In the genomic region with DNA sequence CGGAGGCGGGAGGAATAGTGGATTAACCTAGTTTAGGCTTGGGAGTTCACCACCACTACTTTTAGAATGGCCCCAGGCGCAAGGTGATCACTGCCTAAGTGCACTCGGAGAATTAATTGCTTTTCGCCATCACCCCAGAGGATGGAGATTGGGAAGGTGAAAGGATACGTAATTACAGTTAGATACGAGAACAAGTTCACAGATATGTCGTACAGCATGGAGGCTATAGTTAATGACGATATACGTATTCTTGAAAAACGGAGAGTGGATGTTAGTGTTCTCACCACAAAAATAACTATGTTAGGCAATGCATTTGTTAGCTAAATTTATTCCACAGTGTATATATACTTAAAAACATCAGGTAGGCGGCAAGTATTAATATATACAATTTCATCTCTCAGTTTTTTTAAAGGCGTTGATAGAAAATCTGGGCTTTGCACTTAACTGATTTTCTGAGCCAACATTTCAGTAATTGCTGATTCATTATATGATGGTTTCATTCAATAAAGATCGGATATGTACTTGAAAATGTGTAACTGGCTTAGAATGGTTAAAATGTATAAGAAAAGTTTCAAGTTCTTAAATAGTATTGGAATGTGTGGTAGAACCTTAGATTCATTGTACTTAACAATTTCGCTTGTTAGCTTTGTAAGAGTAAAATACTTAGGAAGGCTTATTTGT, we compare ENCODE assay signal across 7 cellular contexts. TPM values are rescaled to one million over a fixed set of nuclear protein-coding genes. Genes with fewer than 3 reads are reported as not detected.
DNase-seq lines count a peak whose midpoint lies in the region; ATAC-seq and TF ChIP-seq lines count a peak whose summit lies in the region.

No MANE protein-coding gene starts in this region.

- ATAC-seq in T-helper 17 cell (peak; percentile 1), GM21737 (IDR thresholded peaks at IDR 0.05; ENCODE audit: unreplicated experiment) (no peak), GM18868 (IDR thresholded peaks at IDR 0.05; ENCODE audit: unreplicated experiment) (no peak)
- no peak for ATAC-seq in stimulated activated memory B cell treated with anti-CD40 and anti-IgM and Interleukin-4, amounts not matched to agents 10 μg/mL and 1 μg/mL and 100 μg/mL, for 72 hours

- H3K27me3 Mint-ChIP-seq in HFFc6 (ENCODE audit: insufficient read depth) = no peaks in the 10 kb centered on the region
- H3K27me3 Mint-ChIP-seq in T-helper 17 cell = no peaks in the 10 kb centered on the region
- H3K27me3 Mint-ChIP-seq in glutamatergic neuron (ENCODE audit: unreplicated experiment) = peaks cover 6% of the 10 kb centered on the region
- H3K27me3 Mint-ChIP-seq in stimulated activated memory B cell treated with anti-CD40 and anti-IgM and Interleukin-4, amounts not matched to agents 10 μg/mL and 1 μg/mL and 100 μg/mL, for 72 hours = no peaks in the 10 kb centered on the region

- H3K4me3 Mint-ChIP-seq in HFFc6 (peak overlapping the region; percentile 96), T-helper 17 cell (peak overlapping the region; percentile 100), glutamatergic neuron (ENCODE audit: unreplicated experiment) (peak overlapping the region; percentile 99)
- H3K4me3 Mint-ChIP-seq in stimulated activated memory B cell treated with anti-CD40 and anti-IgM and Interleukin-4, amounts not matched to agents 10 μg/mL and 1 μg/mL and 100 μg/mL, for 72 hours = peak overlapping the region; percentile 94

- H3K27ac Mint-ChIP-seq in HFFc6 (peak overlapping the region; percentile 98), T-helper 17 cell (peak overlapping the region; percentile 100), glutamatergic neuron (ENCODE audit: unreplicated experiment) (peak overlapping the region; percentile 99)
- H3K27ac Mint-ChIP-seq in stimulated activated memory B cell treated with anti-CD40 and anti-IgM and Interleukin-4, amounts not matched to agents 10 μg/mL and 1 μg/mL and 100 μg/mL, for 72 hours = peak overlapping the region; percentile 95

- TF ChIP-seq CTCF in HFFc6 (IDR thresholded peaks at IDR 0.05) (no peak), glutamatergic neuron (IDR thresholded peaks at IDR 0.05; ENCODE audit: partially characterized antibody, unreplicated experiment) (no peak)

- H3K9me3 ChIP-seq in T-helper 17 cell (ENCODE audit: control insufficient read depth, low read length, poor library complexity, severe bottlenecking) = no peaks in the 10 kb centered on the region

- H3K4me1 Mint-ChIP-seq in HFFc6 (ENCODE audit: low read depth) (peaks cover 52% of the 10 kb centered on the region), T-helper 17 cell (peaks cover 48% of the 10 kb centered on the region), glutamatergic neuron (ENCODE audit: low read depth, unreplicated experiment) (peaks cover 11% of the 10 kb centered on the region)
- H3K4me1 Mint-ChIP-seq in stimulated activated memory B cell treated with anti-CD40 and anti-IgM and Interleukin-4, amounts not matched to agents 10 μg/mL and 1 μg/mL and 100 μg/mL, for 72 hours = peaks cover 53% of the 10 kb centered on the region

- no peak for DNase-seq in HFFc6
- DNase-seq in T-helper 17 cell = no peak
- DNase-seq in glutamatergic neuron = no peak
- DNase-seq in NCI-H446 (lab: John Stamatoyannopoulos, UW) = no peak

- H3K9me3 Mint-ChIP-seq in HFFc6 = no peaks in the 10 kb centered on the region
- H3K9me3 Mint-ChIP-seq in glutamatergic neuron (ENCODE audit: unreplicated experiment) = peaks cover 12% of the 10 kb centered on the region
- H3K9me3 Mint-ChIP-seq in stimulated activated memory B cell treated with anti-CD40 and anti-IgM and Interleukin-4, amounts not matched to agents 10 μg/mL and 1 μg/mL and 100 μg/mL, for 72 hours = no peaks in the 10 kb centered on the region

- H3K36me3 Mint-ChIP-seq in HFFc6 (ENCODE audit: low read depth) = peaks cover 50% of the 10 kb centered on the region
- H3K36me3 Mint-ChIP-seq in T-helper 17 cell (ENCODE audit: low read depth) = peaks cover 19% of the 10 kb centered on the region
- H3K36me3 Mint-ChIP-seq in glutamatergic neuron (ENCODE audit: unreplicated experiment) = no peaks in the 10 kb centered on the region
- H3K36me3 Mint-ChIP-seq in stimulated activated memory B cell treated with anti-CD40 and anti-IgM and Interleukin-4, amounts not matched to agents 10 μg/mL and 1 μg/mL and 100 μg/mL, for 72 hours = peaks cover 37% of the 10 kb centered on the region

RNA-seq across cellular contexts. Expression of gene CDC123, which starts 0.7 kb away (rescaled TPM):
- 100 to 1,000 TPM in 3 of 6 experiments, 10 to 100 TPM in 3; 90.9 to 116 (median 99.5) TPM for total RNA-seq in HFFc6 (2021; fragmentation: NEBNext Ultra II Directional; extraction: Animal tissue kit (Norgen Biotek cat#: 25700))
- total RNA-seq in T-helper 17 cell = 10 to 100 TPM; 35.9 to 52.8 TPM
- total RNA-seq in glutamatergic neuron (ENCODE audit: unreplicated experiment) = 76.0 TPM

RNA-seq across cellular contexts. Expression of gene NUDT5, which starts 1.0 kb away (rescaled TPM):
- 10 to 100 TPM; 49.4 to 59.7 (median 51.1) TPM for total RNA-seq in HFFc6 (2021; fragmentation: NEBNext Ultra II Directional; extraction: Animal tissue kit (Norgen Biotek cat#: 25700))
- 10 to 100 TPM; 27.8 to 33.5 TPM for total RNA-seq in T-helper 17 cell
- total RNA-seq in glutamatergic neuron (ENCODE audit: unreplicated experiment) = 53.5 TPM
